Comparison of ENCODE assay signal across 10 cellular contexts in the genomic region with DNA sequence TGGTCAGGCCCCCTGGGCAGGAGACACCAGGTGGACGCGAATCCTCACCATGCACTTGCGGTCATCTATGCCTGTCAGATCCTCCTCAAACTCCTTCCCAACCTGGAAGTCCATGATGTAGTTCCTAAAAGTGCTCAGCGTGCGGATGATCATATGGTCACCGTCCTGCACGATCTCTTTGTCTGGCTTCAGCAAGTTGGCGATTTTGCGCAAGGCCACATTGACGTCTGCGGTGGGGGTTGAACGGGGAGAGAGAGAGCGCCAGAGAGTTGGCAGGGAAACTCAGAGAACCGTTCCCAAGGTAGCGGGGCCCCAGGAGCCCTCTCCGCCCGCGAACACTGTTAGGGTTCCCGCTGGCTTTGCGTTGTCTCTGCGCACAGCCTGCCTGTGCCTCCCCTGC. TPM values are rescaled to one million over a fixed set of nuclear protein-coding genes. Genes with fewer than 3 reads are reported as not detected.
A peak's percentile ranks its signal among the peaks of the same experiment; 100 is the strongest.
DNase-seq lines count a peak whose midpoint lies in the region; ATAC-seq lines count a peak whose summit lies in the region.
"Had no signal": no experiment of that assay in that cellular context is flagged by ENCODE, and none has a peak within 500 bp of the region (broad histone marks: within the 10 kb centered on the region; RNA-seq: fewer than 3 reads in every experiment).

No MANE protein-coding gene starts in this region.

- H3K9ac ChIP-seq in mucosa of rectum (ENCODE audit: low read depth in 1 of 2, low read length in 2 of 2) = peak overlapping the region in 1 of 2 donors; percentile 28

- H3K4me1 Mint-ChIP-seq in T-helper 17 cell = peaks cover 5% of the 10 kb centered on the region

- H3K9me3 ChIP-seq in mucosa of rectum (ENCODE audit: control insufficient read depth in 2 of 2, low read length in 2 of 2) = no peaks in the 10 kb centered on the region
- no peaks in the 10 kb centered on the region for H3K9me3 ChIP-seq in T-helper 17 cell (ENCODE audit: control insufficient read depth, low read length, poor library complexity, severe bottlenecking)

- peaks cover 4 to 5% of the 10 kb centered on the region in 2 donors for H3K4me1 ChIP-seq in mucosa of rectum (ENCODE audit: control insufficient read depth in 2 of 2, insufficient read depth in 2 of 2, low read length in 2 of 2)

- peak; percentile 15 for DNase-seq in NCI-H748 (lab: John Stamatoyannopoulos, UW; ENCODE audit: unreplicated experiment)
- DNase-seq in NCI-H748 treated with DMSO at 0.1 percent for 48 hours (lab: John Stamatoyannopoulos, UW) = no peak
- peak; percentile 16 for DNase-seq in fibroblast of peridontal ligament (ENCODE audit: extremely low read depth)
- DNase-seq in ureter (ENCODE audit: low spot score) = peak; percentile 65
- DNase-seq in T-helper 17 cell = no peak
- no peak for DNase-seq in NCI-H2029 treated with DMSO at 0.1 percent for 48 hours (lab: John Stamatoyannopoulos, UW)
- DNase-seq in kidney glomerular epithelial cell (lab: John Stamatoyannopoulos, UW) = no peak
- DNase-seq: stimulated activated CD4-positive, alpha-beta T cell treated with anti-CD3 and anti-CD28 coated beads, Interleukin-1b, Interleukin-23, amount 100 ng/mL, for 48 hours; T-cell had no signal

- H3K27me3 ChIP-seq in mucosa of rectum (ENCODE audit: control insufficient read depth in 2 of 2, insufficient read depth in 2 of 2, low read length in 2 of 2) = no peaks in the 10 kb centered on the region

- H3K4me3 Mint-ChIP-seq in T-helper 17 cell = no peak overlapping the region

- H3K27ac Mint-ChIP-seq in T-helper 17 cell = no peak overlapping the region
- H3K27ac Mint-ChIP-seq: T-cell had no signal

- H3K27me3 Mint-ChIP-seq in T-helper 17 cell = peaks cover 64% of the 10 kb centered on the region

- H3K36me3 Mint-ChIP-seq in T-helper 17 cell (ENCODE audit: low read depth) = peaks cover 4% of the 10 kb centered on the region
- H3K36me3 Mint-ChIP-seq: T-cell had no signal

- peak overlapping the region; percentile 44 to 62 for H3K4me3 ChIP-seq in mucosa of rectum (ENCODE audit: low read length in 2 of 2)

- H3K27ac ChIP-seq in mucosa of rectum (ENCODE audit: low read depth in 2 of 2, low read length in 2 of 2) = no peak overlapping the region

- no peaks in the 10 kb centered on the region for H3K36me3 ChIP-seq in mucosa of rectum (ENCODE audit: control insufficient read depth in 2 of 2, insufficient read depth in 2 of 2, low read length in 2 of 2)

- ATAC-seq in T-helper 17 cell = no peak
- ATAC-seq: T-cell had no signal

RNA-seq across cellular contexts. Expression of gene RBP1, which starts 0.8 kb away (rescaled TPM):
- total RNA-seq in ureter (33.0 TPM), T-helper 17 cell (not detected)

Comparison
In these comparisons a context has a peak if more than half of its experiments do, and no peak if none do; other contexts are left out.
1. DNase-seq: peak in NCI-H748 (single experiment), fibroblast of peridontal ligament (single experiment) and ureter (single experiment); none in NCI-H748 treated with DMSO at 0.1 percent for 48 hours (single experiment), T-helper 17 cell (0 of 3), NCI-H2029 treated with DMSO at 0.1 percent for 48 hours (single experiment) and kidney glomerular epithelial cell (single experiment).
2. RNA of gene RBP1, which starts 0.8 kb away (total RNA-seq): 33.0 TPM in ureter (single experiment); not detected in T-helper 17 cell; every median in the first group is over 10 times any median in the second.